Comparison of ENCODE assay signal across 11 cellular contexts in genomic region chr17:32497431-32498205, GRCh38. TPM values are rescaled to one million over a fixed set of nuclear protein-coding genes. Genes with fewer than 3 reads are reported as not detected.
DNase-seq lines count a peak whose midpoint lies in the region; ATAC-seq and TF ChIP-seq lines count a peak whose summit lies in the region.
"Had no signal": no experiment of that assay in that cellular context is flagged by ENCODE, and none has a peak within 500 bp of the region (broad histone marks: within the 10 kb centered on the region; RNA-seq: fewer than 3 reads in every experiment).

No MANE protein-coding gene starts in this region.

- H3K27me3 ChIP-seq in ACC112 (ENCODE audit: insufficient read depth, low read length), result no peaks in the 10 kb centered on the region
- H3K27me3 ChIP-seq in GM23248 (replicated peaks; ENCODE audit: insufficient read depth), result no peaks in the 10 kb centered on the region

- H3K27ac ChIP-seq in ACC112 (ENCODE audit: low read depth, low read length), result peak overlapping the region; percentile 58; the same call in 1 of the 2 replicates
- H3K27ac ChIP-seq in GM23248, result peak overlapping the region; percentile 69
- H3K27ac ChIP-seq: KMS-11 had no signal

- TF ChIP-seq CTCF in progenitor cell of endocrine pancreas (IDR thresholded peaks at IDR 0.05; ENCODE audit: unreplicated experiment), result no peak

- DNase-seq in GM23248 (peak; percentile 21), lung microvascular endothelial cell (ENCODE audit: low read depth in 2 of 2) (peak; percentile 25 to 36), progenitor cell of endocrine pancreas (ENCODE audit: low spot score, unreplicated experiment) (no peak), cerebellar cortex (ENCODE audit: low spot score) (no peak), NCI-H1048 (lab: John Stamatoyannopoulos, UW) (no peak)
- DNase-seq in activated naive CD8-positive, alpha-beta T cell treated with anti-CD3 and anti-CD28 coated beads, Interleukin-2, amount 10 ng/mL, durations not matched to agents 7 days and 5 days, result no peak
- DNase-seq in natural killer cell treated with Interleukin-12 subunit alpha and Interleukin-12 subunit beta and Interleukin-15 and Interleukin-18, amount 100 ng/mL, for 72 hours (ENCODE audit: low spot score), result no peak
- DNase-seq: stimulated activated naive CD8-positive, alpha-beta T cell treated with anti-CD3 and anti-CD28 coated beads, Interleukin-15, Interleukin-2, amounts not matched to agents 100 U/mL and 50 U/mL, for 24 hours had no signal

- H3K27me3 Mint-ChIP-seq in activated naive CD8-positive, alpha-beta T cell treated with anti-CD3 and anti-CD28 coated beads, Interleukin-2, amount 10 ng/mL, durations not matched to agents 7 days and 5 days, result no peaks in the 10 kb centered on the region
- no peaks in the 10 kb centered on the region for H3K27me3 Mint-ChIP-seq in natural killer cell treated with Interleukin-12 subunit alpha and Interleukin-12 subunit beta and Interleukin-15 and Interleukin-18, amount 100 ng/mL, for 72 hours
- no peaks in the 10 kb centered on the region for H3K27me3 Mint-ChIP-seq in progenitor cell of endocrine pancreas
- H3K27me3 Mint-ChIP-seq: CD4-positive, alpha-beta memory T cell had no signal

- no peaks in the 10 kb centered on the region for H3K36me3 Mint-ChIP-seq in activated naive CD8-positive, alpha-beta T cell treated with anti-CD3 and anti-CD28 coated beads, Interleukin-2, amount 10 ng/mL, durations not matched to agents 7 days and 5 days
- no peaks in the 10 kb centered on the region for H3K36me3 Mint-ChIP-seq in natural killer cell treated with Interleukin-12 subunit alpha and Interleukin-12 subunit beta and Interleukin-15 and Interleukin-18, amount 100 ng/mL, for 72 hours
- H3K36me3 Mint-ChIP-seq in progenitor cell of endocrine pancreas (ENCODE audit: insufficient read depth), result no peaks in the 10 kb centered on the region

- H3K36me3 ChIP-seq in ACC112 (ENCODE audit: insufficient read depth, low read length) (no peaks in the 10 kb centered on the region), GM23248 (ENCODE audit: low read depth) (no peaks in the 10 kb centered on the region)

- peak overlapping the region; percentile 65 for H3K27ac Mint-ChIP-seq in activated naive CD8-positive, alpha-beta T cell treated with anti-CD3 and anti-CD28 coated beads, Interleukin-2, amount 10 ng/mL, durations not matched to agents 7 days and 5 days
- peak overlapping the region in 1 of 2 donors; percentile 69 for H3K27ac Mint-ChIP-seq in natural killer cell treated with Interleukin-12 subunit alpha and Interleukin-12 subunit beta and Interleukin-15 and Interleukin-18, amount 100 ng/mL, for 72 hours
- H3K27ac Mint-ChIP-seq in progenitor cell of endocrine pancreas, result no peak overlapping the region

- peaks cover 20% of the 10 kb centered on the region for H3K4me1 Mint-ChIP-seq in activated naive CD8-positive, alpha-beta T cell treated with anti-CD3 and anti-CD28 coated beads, Interleukin-2, amount 10 ng/mL, durations not matched to agents 7 days and 5 days
- peaks cover 16 to 18% of the 10 kb centered on the region in 2 donors for H3K4me1 Mint-ChIP-seq in natural killer cell treated with Interleukin-12 subunit alpha and Interleukin-12 subunit beta and Interleukin-15 and Interleukin-18, amount 100 ng/mL, for 72 hours (ENCODE audit: low read depth in 2 of 2)
- no peaks in the 10 kb centered on the region for H3K4me1 Mint-ChIP-seq in progenitor cell of endocrine pancreas (ENCODE audit: low read depth)

- no peak overlapping the region for H3K9ac ChIP-seq in GM23248
- H3K9ac ChIP-seq: KMS-11 had no signal

- H3K79me2 ChIP-seq in ACC112 (ENCODE audit: control insufficient read depth, insufficient read depth, low read length, unreplicated experiment) (no peaks in the 10 kb centered on the region), GM23248 (ENCODE audit: insufficient read depth) (no peaks in the 10 kb centered on the region)

- H3F3A ChIP-seq in GM23248 (ENCODE audit: insufficient read depth), result no peaks in the 10 kb centered on the region

- ATAC-seq in activated naive CD8-positive, alpha-beta T cell treated with anti-CD3 and anti-CD28 coated beads, Interleukin-2, amount 10 ng/mL, durations not matched to agents 7 days and 5 days (ENCODE audit: low read depth), result no peak
- ATAC-seq in natural killer cell treated with Interleukin-12 subunit alpha and Interleukin-12 subunit beta and Interleukin-15 and Interleukin-18, amount 100 ng/mL, for 72 hours, result no peak
- ATAC-seq: stimulated activated naive CD8-positive, alpha-beta T cell treated with anti-CD3 and anti-CD28 coated beads, Interleukin-15, Interleukin-2, amounts not matched to agents 100 U/mL and 50 U/mL, for 24 hours had no signal

- in situ Hi-C loops in GM23248 (cut with MboI), result loop anchor here (10.0 kb wide), 1 partner anchor 247 kb away; no protein-coding TSS in a partner anchor

- no peak overlapping the region for H3K4me3 ChIP-seq in ACC112 (ENCODE audit: low read depth, low read length)
- H3K4me3 ChIP-seq in GM23248, result no peak overlapping the region

- peaks cover 29% of the 10 kb centered on the region for H3K4me1 ChIP-seq in ACC112 (ENCODE audit: control insufficient read depth, insufficient read depth, low read length, unreplicated experiment)
- peaks cover 22% of the 10 kb centered on the region for H3K4me1 ChIP-seq in GM23248 (ENCODE audit: insufficient read depth)

- H3K9me3 Mint-ChIP-seq in activated naive CD8-positive, alpha-beta T cell treated with anti-CD3 and anti-CD28 coated beads, Interleukin-2, amount 10 ng/mL, durations not matched to agents 7 days and 5 days, result no peaks in the 10 kb centered on the region
- no peaks in the 10 kb centered on the region for H3K9me3 Mint-ChIP-seq in natural killer cell treated with Interleukin-12 subunit alpha and Interleukin-12 subunit beta and Interleukin-15 and Interleukin-18, amount 100 ng/mL, for 72 hours
- no peaks in the 10 kb centered on the region for H3K9me3 Mint-ChIP-seq in progenitor cell of endocrine pancreas (ENCODE audit: low read depth)
- H3K9me3 Mint-ChIP-seq: CD4-positive, alpha-beta memory T cell had no signal

- no peaks in the 10 kb centered on the region for H3K9me2 ChIP-seq in GM23248 (ENCODE audit: insufficient read depth)

- H2AFZ ChIP-seq in ACC112 (ENCODE audit: low read length, unreplicated experiment) (no peak overlapping the region), GM23248 (no peak overlapping the region)

- POLR2A ChIA-PET in activated naive CD8-positive, alpha-beta T cell treated with anti-CD3 and anti-CD28 coated beads, Interleukin-2, amount 10 ng/mL, durations not matched to agents 7 days and 5 days (lab: Charles Lee), result interaction anchor here (1.2 kb wide), 1 partner anchor 11 kb away, joined by 3 read pairs; the partner anchor contains the start of gene CDK5R1

- peak overlapping the region; percentile 12 for H3K4me2 ChIP-seq in GM23248 (ENCODE audit: unreplicated experiment)
- H3K4me2 ChIP-seq: KMS-11 had no signal

- 79 to 84% methylated on average over 16 to 18 of the region's 18 CpGs for WGBS in GM23248 (ENCODE audit: low coverage in 1 of 2, low lambda C conversion rate in 2 of 2, missing lambda C conversion rate in 2 of 2), 2 experiments

- H3K9me3 ChIP-seq in GM23248 (ENCODE audit: low read depth), result no peaks in the 10 kb centered on the region

- H4K20me1 ChIP-seq in GM23248 (ENCODE audit: insufficient read depth), result no peaks in the 10 kb centered on the region

- no peak overlapping the region for H3K4me3 Mint-ChIP-seq in activated naive CD8-positive, alpha-beta T cell treated with anti-CD3 and anti-CD28 coated beads, Interleukin-2, amount 10 ng/mL, durations not matched to agents 7 days and 5 days
- no peak overlapping the region for H3K4me3 Mint-ChIP-seq in natural killer cell treated with Interleukin-12 subunit alpha and Interleukin-12 subunit beta and Interleukin-15 and Interleukin-18, amount 100 ng/mL, for 72 hours
- H3K4me3 Mint-ChIP-seq in progenitor cell of endocrine pancreas (ENCODE audit: low read depth), result no peak overlapping the region

RNA-seq across cellular contexts. Expression of gene CDK5R1, which starts 10.8 kb away (rescaled TPM):
- total RNA-seq in GM23248 (2014; rRNA removed; shearing (Covaris generic)), result 1.2 and 1.5 TPM in 2 replicates
- polyA plus RNA-seq in GM23248 (2016; fragmentation: Nextera tagmentation; extraction: Ambion mirVana), result 0.39 and 0.63 TPM in 2 replicates
- 1 to 10 TPM; 8.1 to 8.4 TPM for total RNA-seq in activated naive CD8-positive, alpha-beta T cell treated with anti-CD3 and anti-CD28 coated beads, Interleukin-2, amount 10 ng/mL, durations not matched to agents 7 days and 5 days
- total RNA-seq in lung microvascular endothelial cell (1.3 and 2.2 TPM in 2 replicates), progenitor cell of endocrine pancreas (6.1 and 6.2 TPM in 2 replicates)
- total RNA-seq in natural killer cell treated with Interleukin-12 subunit alpha and Interleukin-12 subunit beta and Interleukin-15 and Interleukin-18, amount 100 ng/mL, for 72 hours, result 1 to 10 TPM; 3.7 to 5.9 TPM

RNA-seq across cellular contexts. Expression of gene PSMD11, which starts 53.3 kb away (rescaled TPM):
- 44.2 and 47.2 TPM in 2 replicates for total RNA-seq in GM23248 (2014; rRNA removed; shearing (Covaris generic))
- 156 and 158 TPM in 2 replicates for polyA plus RNA-seq in GM23248 (2016; fragmentation: Nextera tagmentation; extraction: Ambion mirVana)
- total RNA-seq in activated naive CD8-positive, alpha-beta T cell treated with anti-CD3 and anti-CD28 coated beads, Interleukin-2, amount 10 ng/mL, durations not matched to agents 7 days and 5 days, result 10 to 100 TPM; 68.3 to 75.1 TPM
- 69.8 and 79.5 TPM in 2 replicates for total RNA-seq in lung microvascular endothelial cell
- 100 to 1,000 TPM; 179 to 203 TPM for total RNA-seq in natural killer cell treated with Interleukin-12 subunit alpha and Interleukin-12 subunit beta and Interleukin-15 and Interleukin-18, amount 100 ng/mL, for 72 hours
- 110 and 113 TPM in 2 replicates for total RNA-seq in progenitor cell of endocrine pancreas

Comparison
In these comparisons a context has a peak if more than half of its experiments do, and no peak if none do; other contexts are left out.
1. DNase-seq: peak in GM23248 (single experiment) and lung microvascular endothelial cell (2 of 2); none in activated naive CD8-positive, alpha-beta T cell treated with anti-CD3 and anti-CD28 coated beads, Interleukin-2, amount 10 ng/mL, durations not matched to agents 7 days and 5 days (single experiment), natural killer cell treated with Interleukin-12 subunit alpha and Interleukin-12 subunit beta and Interleukin-15 and Interleukin-18, amount 100 ng/mL, for 72 hours (single experiment), progenitor cell of endocrine pancreas (single experiment), cerebellar cortex (single experiment) and NCI-H1048 (single experiment).